ENCODE assay signal across 21 cellular contexts in the genomic region with DNA sequence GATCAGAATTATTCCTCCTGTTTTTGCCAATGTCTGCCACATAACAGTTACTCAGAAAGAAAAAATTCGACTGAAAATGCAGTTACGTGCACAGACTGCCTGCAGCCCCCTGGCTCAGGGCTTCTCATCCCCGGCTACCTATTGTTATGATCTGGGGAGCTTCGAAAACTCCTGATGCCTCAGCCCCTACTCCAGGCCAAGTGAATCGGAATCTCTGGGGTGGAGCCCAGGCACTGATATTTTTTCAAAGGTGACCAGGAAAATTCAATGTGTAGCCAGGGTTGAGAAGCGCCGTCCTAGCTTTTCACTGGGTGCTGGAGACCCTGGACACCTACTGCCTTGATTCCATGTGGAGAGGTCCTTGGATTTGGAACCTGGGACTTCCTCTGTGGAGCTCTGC.
"Had no signal": no experiment of that assay in that cellular context is flagged by ENCODE, and none has a peak within 500 bp of the region (broad histone marks: within the 10 kb centered on the region; RNA-seq: fewer than 3 reads in every experiment).

No MANE protein-coding gene starts in this region.

- H3K4me1 Mint-ChIP-seq: memory B cell; stimulated activated memory B cell treated with anti-CD40 and anti-IgM and Interleukin-4, amounts not matched to agents 10 μg/mL and 1 μg/mL and 100 μg/mL, for 72 hours had no signal

- H3K27ac ChIP-seq: epithelial cell of prostate, esophagus squamous epithelium, foreskin keratinocyte, left ventricle myocardium inferior, lower lobe of right lung, stomach, thoracic aorta, transverse colon had no signal

- H3K4me1 ChIP-seq: foreskin keratinocyte, left ventricle myocardium inferior, lower lobe of right lung, stomach, transverse colon had no signal

- H3K27me3 ChIP-seq: esophagus squamous epithelium, stomach, transverse colon had no signal

- H3K4me3 Mint-ChIP-seq: memory B cell; mesothelial cell of epicardium; nephron; stimulated activated memory B cell treated with anti-CD40 and anti-IgM and Interleukin-4, amounts not matched to agents 10 μg/mL and 1 μg/mL and 100 μg/mL, for 72 hours had no signal

- H3K36me3 Mint-ChIP-seq: memory B cell; stimulated activated memory B cell treated with anti-CD40 and anti-IgM and Interleukin-4, amounts not matched to agents 10 μg/mL and 1 μg/mL and 100 μg/mL, for 72 hours had no signal

- DNase-seq: effector memory CD4-positive, alpha-beta T cell; esophagus squamous epithelium; foreskin keratinocyte; kidney; left cardiac atrium; left ventricle myocardium inferior; lower lobe of right lung; spleen; stimulated activated CD4-positive, alpha-beta T cell treated with anti-CD3 and anti-CD28 coated beads, Interleukin-15, amount 100 ng/mL, for 24 hours; stimulated activated CD4-positive, alpha-beta T cell treated with anti-CD3 and anti-CD28 coated beads, Interleukin-1b, Interleukin-23, amount 100 ng/mL, for 48 hours; stimulated activated CD4-positive, alpha-beta T cell treated with anti-CD3 and anti-CD28 coated beads, Interleukin-4, amount 100 ng/mL, for 24 hours; stomach; substantia nigra; transverse colon had no signal

- ATAC-seq: foreskin keratinocyte; left cardiac atrium; lower lobe of right lung; sciatic nerve; stimulated activated memory B cell treated with anti-CD40 and anti-IgM and Interleukin-4, amounts not matched to agents 10 μg/mL and 1 μg/mL and 100 μg/mL, for 72 hours had no signal

- H3K27ac Mint-ChIP-seq: memory B cell; mesothelial cell of epicardium; nephron; stimulated activated memory B cell treated with anti-CD40 and anti-IgM and Interleukin-4, amounts not matched to agents 10 μg/mL and 1 μg/mL and 100 μg/mL, for 72 hours had no signal

- H3K4me3 ChIP-seq: esophagus squamous epithelium, left ventricle myocardium inferior, lower lobe of right lung, spleen, stomach, thoracic aorta, transverse colon had no signal

- H3K36me3 ChIP-seq: left ventricle myocardium inferior, lower lobe of right lung, spleen, thoracic aorta, transverse colon had no signal

- H3K9me3 Mint-ChIP-seq: memory B cell; mesothelial cell of epicardium; nephron; stimulated activated memory B cell treated with anti-CD40 and anti-IgM and Interleukin-4, amounts not matched to agents 10 μg/mL and 1 μg/mL and 100 μg/mL, for 72 hours had no signal

- H3K9me3 ChIP-seq: esophagus squamous epithelium, left ventricle myocardium inferior, lower lobe of right lung, spleen, stomach, thoracic aorta, transverse colon had no signal
